ENCODE assay signal across 16 cellular contexts in the genomic region with DNA sequence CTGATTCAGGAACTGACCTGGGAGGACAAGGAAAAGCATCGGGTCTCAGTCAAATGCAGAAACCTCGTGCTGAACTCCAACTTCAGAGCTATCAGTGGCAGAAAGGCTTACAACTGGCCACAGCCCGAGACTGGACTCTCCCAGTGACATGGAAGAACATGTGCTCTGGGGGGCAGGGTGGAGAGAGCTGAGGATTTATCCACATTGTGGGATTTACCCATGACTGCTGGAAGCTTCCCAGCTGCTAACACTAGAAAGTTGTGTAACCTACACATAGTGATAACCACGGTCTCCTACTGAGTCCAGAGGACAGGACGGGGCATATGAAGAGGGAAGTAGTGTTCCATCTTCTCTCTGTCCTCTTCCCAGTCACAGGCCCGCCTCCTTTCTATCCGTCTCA.
DNase-seq lines count a peak whose midpoint lies in the region; ATAC-seq and TF ChIP-seq lines count a peak whose summit lies in the region.
"Had no signal": no experiment of that assay in that cellular context is flagged by ENCODE, and none has a peak within 500 bp of the region (broad histone marks: within the 10 kb centered on the region; RNA-seq: fewer than 3 reads in every experiment).

No MANE protein-coding gene starts in this region.

- H3K27ac Mint-ChIP-seq in MCF 10A (ENCODE audit: low read depth, unreplicated experiment) (no peak overlapping the region), neural progenitor cell (peak overlapping the region; percentile 57)
- H3K27ac Mint-ChIP-seq in CD8-positive, alpha-beta T cell, result no peak overlapping the region
- H3K27ac Mint-ChIP-seq: stimulated activated naive B cell treated with anti-CD40 and anti-IgM and Interleukin-4, amounts not matched to agents 10 μg/mL and 1 μg/mL and 100 μg/mL, for 72 hours had no signal

- H3K36me3 ChIP-seq in mammary epithelial cell (ENCODE audit: insufficient read depth, low read length) (no peaks in the 10 kb centered on the region), neural progenitor cell (no peaks in the 10 kb centered on the region), aorta (ENCODE audit: control insufficient read depth in 1 of 2, insufficient read depth in 2 of 2, low read length in 1 of 2) (no peaks in the 10 kb centered on the region)
- no peaks in the 10 kb centered on the region for H3K36me3 ChIP-seq in CD8-positive, alpha-beta T cell (ENCODE audit: insufficient read depth, low read length)

- H3K9ac ChIP-seq in mammary epithelial cell (ENCODE audit: insufficient read depth, low read length), result no peak overlapping the region
- no peak overlapping the region for H3K9ac ChIP-seq in neural progenitor cell

- peak; percentile 42 to 58 for ATAC-seq in left cardiac atrium
- peak; percentile 62 for ATAC-seq in aorta (ENCODE audit: low FRiP score)
- ATAC-seq in CD8-positive, alpha-beta T cell, result no peak
- ATAC-seq in HG03175 (IDR thresholded peaks at IDR 0.05; ENCODE audit: unreplicated experiment), result no peak
- ATAC-seq: activated CD4-positive, CD25-positive, alpha-beta regulatory T cell treated with anti-CD3 and anti-CD28 coated beads, Interleukin-2, amount 50 U/mL, for 24 hours; HCT116; stimulated activated naive B cell treated with anti-CD40 and anti-IgM and Interleukin-4, amounts not matched to agents 10 μg/mL and 1 μg/mL and 100 μg/mL, for 72 hours had no signal

- H3K4me3 ChIP-seq in mammary epithelial cell (replicated peaks in 1 of 3; ENCODE audit: insufficient read depth in 1 of 3, low read depth in 2 of 3, low read length in 3 of 3), result no peak overlapping the region
- H3K4me3 ChIP-seq in neural progenitor cell, result no peak overlapping the region
- H3K4me3 ChIP-seq in aorta (ENCODE audit: low read length in 2 of 2), result no peak overlapping the region
- no peak overlapping the region for H3K4me3 ChIP-seq in CD8-positive, alpha-beta T cell (ENCODE audit: low read depth, low read length)

- H2AFZ ChIP-seq in mammary epithelial cell (ENCODE audit: low read depth, low read length), result no peak overlapping the region
- H2AFZ ChIP-seq in neural progenitor cell (replicated peaks), result no peak overlapping the region

- H3K27me3 Mint-ChIP-seq in MCF 10A (ENCODE audit: insufficient read depth, unreplicated experiment) (peaks cover 18% of the 10 kb centered on the region), neural progenitor cell (ENCODE audit: insufficient read depth, low read depth) (peaks cover 5% of the 10 kb centered on the region)
- H3K27me3 Mint-ChIP-seq in CD8-positive, alpha-beta T cell (ENCODE audit: low read depth), result no peaks in the 10 kb centered on the region

- H3K4me2 ChIP-seq in mammary epithelial cell (ENCODE audit: insufficient read depth, low read depth, low read length), result no peak overlapping the region
- no peak overlapping the region for H3K4me2 ChIP-seq in neural progenitor cell

- H3K9me3 Mint-ChIP-seq in MCF 10A (ENCODE audit: unreplicated experiment) (no peaks in the 10 kb centered on the region), neural progenitor cell (no peaks in the 10 kb centered on the region)
- H3K9me3 Mint-ChIP-seq in CD8-positive, alpha-beta T cell, result no peaks in the 10 kb centered on the region
- H3K9me3 Mint-ChIP-seq: stimulated activated naive B cell treated with anti-CD40 and anti-IgM and Interleukin-4, amounts not matched to agents 10 μg/mL and 1 μg/mL and 100 μg/mL, for 72 hours had no signal

- POLR2A ChIA-PET in MCF 10A (lab: Yijun Ruan, JAX), result no interaction called here
- POLR2A ChIA-PET in CD8-positive, alpha-beta T cell (lab: Charles Lee), result no interaction called here

- in situ Hi-C loops in mammary epithelial cell (cut with MboI; ENCODE audit: low sequenced_read_pairs in 2 of 2), result no loop called here

- peak; percentile 4 for DNase-seq in MCF 10A (ENCODE audit: unreplicated experiment)
- no peak for DNase-seq in mammary epithelial cell
- peak; percentile 75 for DNase-seq in left cardiac atrium
- no peak for DNase-seq in neural progenitor cell (ENCODE audit: low spot score)
- DNase-seq in aorta, result no peak
- DNase-seq in CD8-positive, alpha-beta T cell, result no peak
- DNase-seq in EL, result no peak
- DNase-seq: amniotic stem cell; effector CD8-positive, alpha-beta T cell; NCI-H226; stimulated activated CD4-positive, alpha-beta T cell treated with anti-CD3 and anti-CD28 coated beads, Interleukin-4, amount 100 ng/mL, for 24 hours; stimulated activated naive B cell treated with anti-CD40 and anti-IgM and Interleukin-4, amounts not matched to agents 10 μg/mL and 1 μg/mL and 100 μg/mL, for 72 hours had no signal

- H3K9me3 ChIP-seq in mammary epithelial cell (replicated peaks; ENCODE audit: insufficient read depth, low read length) (no peaks in the 10 kb centered on the region), neural progenitor cell (ENCODE audit: low read depth) (no peaks in the 10 kb centered on the region), aorta (ENCODE audit: control insufficient read depth, low read length) (no peaks in the 10 kb centered on the region)
- no peaks in the 10 kb centered on the region for H3K9me3 ChIP-seq in CD8-positive, alpha-beta T cell (ENCODE audit: low read length)

- H3K79me2 ChIP-seq in mammary epithelial cell (ENCODE audit: insufficient read depth, low read length), result no peaks in the 10 kb centered on the region
- H3K79me2 ChIP-seq in neural progenitor cell (ENCODE audit: low read depth), result no peaks in the 10 kb centered on the region

- no peak for TF ChIP-seq CTCF in MCF 10A (IDR thresholded peaks at IDR 0.05; ENCODE audit: unreplicated experiment)
- no peak for TF ChIP-seq CTCF in mammary epithelial cell (conservative IDR thresholded peaks at IDR 0.05 in 1 of 2, IDR thresholded peaks at IDR 0.05 in 1 of 2; ENCODE audit: extremely low read depth in 1 of 2, insufficient read depth in 1 of 2, low read depth in 1 of 2, low read length in 2 of 2)
- TF ChIP-seq CTCF in neural progenitor cell (IDR thresholded peaks at IDR 0.05), result no peak
- no peak for TF ChIP-seq CTCF in CD8-positive, alpha-beta T cell (IDR thresholded peaks at IDR 0.05)

- H3K36me3 Mint-ChIP-seq in MCF 10A (ENCODE audit: insufficient read depth, unreplicated experiment) (no peaks in the 10 kb centered on the region), neural progenitor cell (no peaks in the 10 kb centered on the region)
- H3K36me3 Mint-ChIP-seq in CD8-positive, alpha-beta T cell, result no peaks in the 10 kb centered on the region
- H3K36me3 Mint-ChIP-seq: stimulated activated naive B cell treated with anti-CD40 and anti-IgM and Interleukin-4, amounts not matched to agents 10 μg/mL and 1 μg/mL and 100 μg/mL, for 72 hours had no signal

- intact Hi-C loops in MCF 10A (cut with micrococcal nuclease), result no loop called here
- intact Hi-C loops in mammary epithelial cell (cut with micrococcal nuclease), result no loop called here
- intact Hi-C loops in left cardiac atrium (cut with DNase I), result no loop called here
- intact Hi-C loops in aorta (cut with DNase I), result no loop called here
- intact Hi-C loops in CD8-positive, alpha-beta T cell (cut with DNase I, micrococcal nuclease), result no loop called here

- no peaks in the 10 kb centered on the region for H4K20me1 ChIP-seq in mammary epithelial cell (ENCODE audit: insufficient read depth, low read length)
- H4K20me1 ChIP-seq in neural progenitor cell (ENCODE audit: low read depth), result no peaks in the 10 kb centered on the region

- no peaks in the 10 kb centered on the region for H3K27me3 ChIP-seq in mammary epithelial cell (ENCODE audit: insufficient read depth, low read length)
- H3K27me3 ChIP-seq in neural progenitor cell, result no peaks in the 10 kb centered on the region
- H3K27me3 ChIP-seq in aorta (ENCODE audit: control insufficient read depth in 1 of 2, insufficient read depth in 2 of 2, low read length in 1 of 2), result no peaks in the 10 kb centered on the region
- no peaks in the 10 kb centered on the region for H3K27me3 ChIP-seq in CD8-positive, alpha-beta T cell (ENCODE audit: insufficient read depth, low read length)

- dilution Hi-C loops in mammary epithelial cell (cut with HindIII; ENCODE audit: low sequenced_read_pairs), result loop anchor here (5.0 kb wide), 2 partner anchors 84 to 86 kb away; no protein-coding TSS in a partner anchor

- CTCF ChIA-PET in MCF 10A (lab: Yijun Ruan, JAX) (interaction anchor here (0.5 to 1.4 kb wide), 3 partner anchors 123 to 1740 kb away, joined by 4 to 6 read pairs (median 4); no protein-coding TSS in a partner anchor), mammary epithelial cell (lab: Charles Lee; ENCODE audit: low non-redundant PET) (interaction anchor here (0.7 kb wide), 1 partner anchor 193 kb away, joined by 13 read pairs; no protein-coding TSS in a partner anchor)
- CTCF ChIA-PET in CD8-positive, alpha-beta T cell (lab: Charles Lee), result interaction anchor here (1.2 kb wide), 1 partner anchor 124 kb away, joined by 3 read pairs; no protein-coding TSS in a partner anchor

- WGBS in mammary epithelial cell (ENCODE audit: low coverage, missing lambda C conversion rate), result 45% methylated on average over 7 of the region's 7 CpGs
- 62 to 64% methylated on average over 7 of the region's 7 CpGs for WGBS in aorta, 2 donors

- no peaks in the 10 kb centered on the region for H3K4me1 Mint-ChIP-seq in MCF 10A (ENCODE audit: insufficient read depth, unreplicated experiment)
- peaks cover 24% of the 10 kb centered on the region for H3K4me1 Mint-ChIP-seq in neural progenitor cell
- no peaks in the 10 kb centered on the region for H3K4me1 Mint-ChIP-seq in CD8-positive, alpha-beta T cell (ENCODE audit: low read depth)

- no TSS peak for BruUV-seq in MCF 10A (replicated peaks; lab: Mats Ljungman, UMichigan)
- no TSS peak for BruUV-seq in mammary epithelial cell (replicated peaks; lab: Mats Ljungman, UMichigan)

- no peak overlapping the region for H3K4me3 Mint-ChIP-seq in MCF 10A (ENCODE audit: unreplicated experiment)
- H3K4me3 Mint-ChIP-seq in neural progenitor cell, result no peak overlapping the region
- H3K4me3 Mint-ChIP-seq in CD8-positive, alpha-beta T cell, result no peak overlapping the region
- H3K4me3 Mint-ChIP-seq: stimulated activated naive B cell treated with anti-CD40 and anti-IgM and Interleukin-4, amounts not matched to agents 10 μg/mL and 1 μg/mL and 100 μg/mL, for 72 hours had no signal

- H3K27ac ChIP-seq in mammary epithelial cell (ENCODE audit: insufficient read depth, low read depth, low read length) (no peak overlapping the region), neural progenitor cell (no peak overlapping the region), aorta (ENCODE audit: low read depth in 1 of 2, low read length in 2 of 2) (no peak overlapping the region)
- H3K27ac ChIP-seq in CD8-positive, alpha-beta T cell (ENCODE audit: low read depth, low read length), result no peak overlapping the region
- H3K27ac ChIP-seq: 22Rv1 had no signal

- peaks cover 6% of the 10 kb centered on the region for H3F3A ChIP-seq in neural progenitor cell (ENCODE audit: low read depth)

- H3K4me1 ChIP-seq in mammary epithelial cell (ENCODE audit: insufficient read depth, low read length) (no peaks in the 10 kb centered on the region), neural progenitor cell (peaks cover 7% of the 10 kb centered on the region), aorta (ENCODE audit: control insufficient read depth in 1 of 2, insufficient read depth in 2 of 2, low read length in 2 of 2) (peaks cover 2 to 3% of the 10 kb centered on the region in 2 donors)
- H3K4me1 ChIP-seq in CD8-positive, alpha-beta T cell (ENCODE audit: insufficient read depth, low read length), result no peaks in the 10 kb centered on the region

Comparison
In these comparisons a context has a peak if more than half of its experiments do, and no peak if none do; other contexts are left out.
1. DNase-seq: peak in MCF 10A (single experiment) and left cardiac atrium (single experiment); none in mammary epithelial cell (single experiment), neural progenitor cell (single experiment), aorta (0 of 2), CD8-positive, alpha-beta T cell (0 of 7) and EL (single experiment).
2. ATAC-seq: peak in left cardiac atrium (2 of 2) and aorta (single experiment); none in CD8-positive, alpha-beta T cell (single experiment) and HG03175 (single experiment).